Comparison of ENCODE assay signal across 8 cellular contexts in the genomic region with DNA sequence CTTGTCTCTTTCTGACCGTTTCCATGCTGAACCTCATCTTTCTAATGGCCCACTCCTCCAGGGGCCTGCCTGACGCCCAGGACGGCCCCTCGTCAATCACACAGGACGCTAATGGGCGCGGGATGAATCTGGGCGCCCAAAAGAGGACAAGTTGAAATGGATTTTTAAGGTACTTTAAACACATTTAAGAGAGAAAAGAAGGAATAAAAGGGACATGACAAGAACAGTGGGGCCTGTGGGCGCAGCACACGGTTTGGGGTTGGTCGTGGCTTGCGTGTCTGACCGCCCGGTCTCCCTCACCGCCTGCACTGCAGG. TPM values are rescaled to one million over a fixed set of nuclear protein-coding genes. Genes with fewer than 3 reads are reported as not detected.
DNase-seq lines count a peak whose midpoint lies in the region; ATAC-seq and TF ChIP-seq lines count a peak whose summit lies in the region.

No MANE protein-coding gene starts in this region.

- H3K27ac ChIP-seq in lung (ENCODE audit: low read depth in 1 of 2, low read length in 1 of 2), result peak overlapping the region; percentile 55 to 82

- DNase-seq in AG10803 (ENCODE audit: low read depth), result no peak
- DNase-seq in astrocyte of the spinal cord (ENCODE audit: low read depth, low spot score), result no peak
- no peak for DNase-seq in lung (ENCODE audit: low spot score)
- no peak for DNase-seq in NK-92 (lab: John Stamatoyannopoulos, UW; ENCODE audit: unreplicated experiment)
- no peak for DNase-seq in A172 (ENCODE audit: low spot score)

- peaks cover 0 to 13% of the 10 kb centered on the region in 2 donors for H3K9me3 ChIP-seq in lung (ENCODE audit: control insufficient read depth in 2 of 2, insufficient read depth in 1 of 2, low read length in 1 of 2)

- 4 to 9% methylated on average over 15 of the region's 15 CpGs for WGBS in lung, 2 donors

- in situ Hi-C loops in astrocyte of the spinal cord (cut with HindIII; ENCODE audit: low sequenced_read_pairs), result no loop called here

- H3K4me1 ChIP-seq in lung (ENCODE audit: control insufficient read depth in 2 of 2, insufficient read depth in 2 of 2, low read length in 2 of 2), result peaks cover 8 to 12% of the 10 kb centered on the region in 2 donors

- H3K4me3 ChIP-seq in AG10803 (ENCODE audit: low read length), result peak overlapping the region; percentile 86
- H3K4me3 ChIP-seq in astrocyte of the spinal cord (ENCODE audit: low read depth, low read length), result peak overlapping the region; percentile 76
- peak overlapping the region; percentile 92 for H3K4me3 ChIP-seq in lung

- TF ChIP-seq CTCF in AG10803 (conservative IDR thresholded peaks at IDR 0.05; ENCODE audit: low read length), result no peak
- TF ChIP-seq CTCF in astrocyte of the spinal cord (IDR thresholded peaks at IDR 0.05; ENCODE audit: low read depth, low read length), result no peak
- TF ChIP-seq CTCF in lung (IDR thresholded peaks at IDR 0.05; ENCODE audit: control extremely low read depth, extremely low read depth), result no peak

- no peaks in the 10 kb centered on the region for H3K36me3 ChIP-seq in lung (ENCODE audit: control insufficient read depth in 2 of 2, insufficient read depth in 2 of 2, low read length in 2 of 2)

- no peaks in the 10 kb centered on the region for H3K27me3 ChIP-seq in lung (ENCODE audit: control insufficient read depth, insufficient read depth)

- ATAC-seq in HG02571 (IDR thresholded peaks at IDR 0.05; ENCODE audit: unreplicated experiment) (peak; percentile 23), lung (ENCODE audit: insufficient read depth, low FRiP score) (peak; percentile 35), HG03439 (IDR thresholded peaks at IDR 0.05; ENCODE audit: unreplicated experiment) (no peak), HG03139 (IDR thresholded peaks at IDR 0.05; ENCODE audit: unreplicated experiment) (no peak)

RNA-seq across cellular contexts. Expression of a gene that starts 0.6 kb away (rescaled TPM):
- 10 to 100 TPM; 30.3 to 44.8 TPM for total RNA-seq in lung
- 10 to 100 TPM; 48.8 to 63.3 TPM for polyA plus RNA-seq in lung
- total RNA-seq in A172 (2014; rRNA removed; shearing (Covaris generic)), result 74.5 and 116 TPM in 2 replicates

Comparison
In these comparisons a context has a peak if more than half of its experiments do, and no peak if none do; other contexts are left out.
1. ATAC-seq: peak in HG02571 (single experiment) and lung (single experiment); none in HG03439 (single experiment) and HG03139 (single experiment).
2. Peak in every context shown above with its lines, with median percentiles within 50 percentile points of each other: H3K4me3 ChIP-seq.